In the genomic region with DNA sequence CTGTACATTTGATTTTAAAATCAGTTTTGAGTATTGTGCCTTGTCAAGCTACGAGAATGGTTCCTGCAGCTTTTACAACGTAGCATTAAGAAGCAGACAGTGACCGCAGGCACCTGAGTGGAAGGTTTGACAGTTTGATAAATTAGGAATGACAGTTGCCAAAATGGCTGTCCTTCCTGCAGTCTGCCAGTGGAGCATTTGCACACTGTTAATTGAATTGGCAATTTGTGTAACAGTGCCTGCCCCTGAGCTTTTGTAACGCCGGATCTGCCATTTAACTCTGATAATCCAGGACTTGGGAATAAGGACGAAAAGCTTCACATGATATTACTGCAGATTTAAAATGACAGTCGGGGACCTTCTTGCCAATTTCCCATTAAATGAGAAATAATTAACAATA, we compare ENCODE assay signal across 24 cellular contexts.
"Had no signal": no experiment of that assay in that cellular context is flagged by ENCODE, and none has a peak within 500 bp of the region (broad histone marks: within the 10 kb centered on the region; RNA-seq: fewer than 3 reads in every experiment).

No MANE protein-coding gene starts in this region.

- H3K4me1 ChIP-seq: esophagus muscularis mucosa, gastrocnemius medialis, heart right ventricle, psoas muscle, spleen, testis, tibial nerve, upper lobe of right lung, vagina had no signal

- H3K36me3 ChIP-seq: esophagus muscularis mucosa, gastrocnemius medialis, heart right ventricle, neutrophil, spleen, tibial nerve, upper lobe of right lung, vagina had no signal

- ATAC-seq: gastrocnemius medialis; heart right ventricle; left lobe of liver; naive thymus-derived CD4-positive, alpha-beta T cell; psoas muscle; sciatic nerve; stimulated activated memory B cell treated with anti-CD40 and anti-IgM and Interleukin-4, amounts not matched to agents 10 μg/mL and 1 μg/mL and 100 μg/mL, for 72 hours; upper lobe of right lung had no signal

- H3K9me3 ChIP-seq: esophagus muscularis mucosa, gastrocnemius medialis, heart right ventricle, neutrophil, psoas muscle, spleen, testis, tibial nerve, upper lobe of right lung, vagina had no signal

- H3K27ac ChIP-seq: epithelial cell of prostate, esophagus muscularis mucosa, gastrocnemius medialis, heart right ventricle, neutrophil, psoas muscle, spleen, testis, tibial nerve, upper lobe of right lung, vagina had no signal

- DNase-seq: effector memory CD4-positive, alpha-beta T cell; gastrocnemius medialis; heart right ventricle; hypothalamus; kidney glomerular epithelial cell; mammary epithelial cell; naive thymus-derived CD4-positive, alpha-beta T cell; nephron progenitor cell; psoas muscle; spleen; stimulated activated CD4-positive, alpha-beta T cell treated with anti-CD3 and anti-CD28 coated beads, Interleukin-15, amount 100 ng/mL, for 24 hours; stimulated activated CD4-positive, alpha-beta T cell treated with anti-CD3 and anti-CD28 coated beads, Interleukin-1b, Interleukin-23, amount 100 ng/mL, for 48 hours; stimulated activated CD4-positive, alpha-beta T cell treated with anti-CD3 and anti-CD28 coated beads, Interleukin-4, amount 100 ng/mL, for 24 hours; testis; upper lobe of right lung had no signal

- FAIRE-seq: islet of Langerhans had no signal

- H3K27me3 ChIP-seq: esophagus muscularis mucosa, gastrocnemius medialis, heart right ventricle, neutrophil, spleen, testis, tibial nerve, upper lobe of right lung, vagina had no signal

- H3K4me3 ChIP-seq: esophagus muscularis mucosa, gastrocnemius medialis, heart right ventricle, psoas muscle, spleen, testis, tibial nerve, upper lobe of right lung, vagina had no signal
